In genomic region chr16:88017006-88017405, GRCh38 we compare ENCODE assay signal across 23 cellular contexts.
"Had no signal": no experiment of that assay in that cellular context is flagged by ENCODE, and none has a peak within 500 bp of the region (broad histone marks: within the 10 kb centered on the region; RNA-seq: fewer than 3 reads in every experiment).

No MANE protein-coding gene starts in this region.

- H3K27me3 ChIP-seq: brain microvascular endothelial cell, esophagus squamous epithelium, heart right ventricle, spleen, testis, transverse colon had no signal

- H3K4me3 ChIP-seq: esophagus squamous epithelium, heart right ventricle, left ventricle myocardium inferior, psoas muscle, spleen, testis, transverse colon had no signal

- DNase-seq: activated B cell treated with CpG ODN at 0.5 μM for 24 hours; activated CD4-positive, alpha-beta T cell treated with anti-CD3 and anti-CD28 coated beads, Interleukin-2, amount 50 U/mL, for 1 hour; activated CD8-positive, alpha-beta memory T cell treated with anti-CD3 and anti-CD28 coated beads, Interleukin-2, amount 10 ng/mL, durations not matched to agents 7 days and 5 days; activated CD8-positive, alpha-beta T cell treated with anti-CD3 and anti-CD28 coated beads, Interleukin-2, amount 10 ng/mL, durations not matched to agents 7 days and 5 days; activated naive CD4-positive, alpha-beta T cell treated with anti-CD3 and anti-CD28 coated beads for 36 hours; activated T-cell treated with anti-CD3 and anti-CD28 coated beads, Interleukin-2, amount 50 U/mL, for 48 hours; amniotic stem cell; brain microvascular endothelial cell; caudate nucleus; esophagus squamous epithelium; foreskin melanocyte; heart right ventricle; kidney glomerular epithelial cell; left ventricle myocardium inferior; psoas muscle; spleen; stimulated activated naive CD4-positive, alpha-beta T cell treated with Interleukin-2 at 50 U/mL for 16 hours; testis; transverse colon had no signal

- H3K4me1 Mint-ChIP-seq: activated CD8-positive, alpha-beta memory T cell treated with anti-CD3 and anti-CD28 coated beads, Interleukin-2, amount 10 ng/mL, durations not matched to agents 7 days and 5 days; endodermal cell had no signal

- H3K4me1 ChIP-seq: spleen, testis had no signal

- H3K27ac ChIP-seq: brain microvascular endothelial cell, epithelial cell of prostate, esophagus squamous epithelium, heart right ventricle, left ventricle myocardium inferior, psoas muscle, spleen, testis, transverse colon had no signal

- H3K9me3 ChIP-seq: esophagus squamous epithelium, heart right ventricle, left ventricle myocardium inferior, psoas muscle, spleen, testis, transverse colon had no signal

- H3K36me3 Mint-ChIP-seq: activated CD8-positive, alpha-beta memory T cell treated with anti-CD3 and anti-CD28 coated beads, Interleukin-2, amount 10 ng/mL, durations not matched to agents 7 days and 5 days had no signal

- H3K4me3 Mint-ChIP-seq: activated B cell treated with CpG ODN at 0.5 μM for 24 hours; activated CD8-positive, alpha-beta memory T cell treated with anti-CD3 and anti-CD28 coated beads, Interleukin-2, amount 10 ng/mL, durations not matched to agents 7 days and 5 days; activated CD8-positive, alpha-beta T cell treated with anti-CD3 and anti-CD28 coated beads, Interleukin-2, amount 10 ng/mL, durations not matched to agents 7 days and 5 days; activated naive CD4-positive, alpha-beta T cell treated with anti-CD3 and anti-CD28 coated beads for 36 hours; dendritic cell treated with granulocyte-macrophage colony-stimulating factor and Interleukin-4, amounts not matched to agents 40 ng/mL and 50 ng/mL, for 4 days; endodermal cell; nephron had no signal

- H3K36me3 ChIP-seq: brain microvascular endothelial cell, transverse colon had no signal

- H3K9me3 Mint-ChIP-seq: activated B cell treated with CpG ODN at 0.5 μM for 24 hours; activated naive CD4-positive, alpha-beta T cell treated with anti-CD3 and anti-CD28 coated beads for 36 hours; dendritic cell treated with granulocyte-macrophage colony-stimulating factor and Interleukin-4, amounts not matched to agents 40 ng/mL and 50 ng/mL, for 4 days; endodermal cell; nephron had no signal

- H3K27ac Mint-ChIP-seq: activated B cell treated with CpG ODN at 0.5 μM for 24 hours; activated CD8-positive, alpha-beta memory T cell treated with anti-CD3 and anti-CD28 coated beads, Interleukin-2, amount 10 ng/mL, durations not matched to agents 7 days and 5 days; activated CD8-positive, alpha-beta T cell treated with anti-CD3 and anti-CD28 coated beads, Interleukin-2, amount 10 ng/mL, durations not matched to agents 7 days and 5 days; activated naive CD4-positive, alpha-beta T cell treated with anti-CD3 and anti-CD28 coated beads for 36 hours; dendritic cell treated with granulocyte-macrophage colony-stimulating factor and Interleukin-4, amounts not matched to agents 40 ng/mL and 50 ng/mL, for 4 days; endodermal cell had no signal

- ATAC-seq: activated CD8-positive, alpha-beta memory T cell treated with anti-CD3 and anti-CD28 coated beads, Interleukin-2, amount 10 ng/mL, durations not matched to agents 7 days and 5 days; activated CD8-positive, alpha-beta T cell treated with anti-CD3 and anti-CD28 coated beads, Interleukin-2, amount 10 ng/mL, durations not matched to agents 7 days and 5 days; heart right ventricle; psoas muscle had no signal

- H3K27me3 Mint-ChIP-seq: activated B cell treated with CpG ODN at 0.5 μM for 24 hours; activated CD8-positive, alpha-beta memory T cell treated with anti-CD3 and anti-CD28 coated beads, Interleukin-2, amount 10 ng/mL, durations not matched to agents 7 days and 5 days; dendritic cell treated with granulocyte-macrophage colony-stimulating factor and Interleukin-4, amounts not matched to agents 40 ng/mL and 50 ng/mL, for 4 days had no signal
